Comparison of ENCODE assay signal across 16 cellular contexts in genomic region chr20:53713328-53714056, GRCh38.
"Had no signal": no experiment of that assay in that cellular context is flagged by ENCODE, and none has a peak within 500 bp of the region (broad histone marks: within the 10 kb centered on the region; RNA-seq: fewer than 3 reads in every experiment).

No MANE protein-coding gene starts in this region.

- ATAC-seq: left cardiac atrium; naive thymus-derived CD4-positive, alpha-beta T cell had no signal

- H3K4me3 ChIP-seq: coronary artery, hepatocyte, lung, sigmoid colon, stomach, uterus had no signal

- H3K9me3 Mint-ChIP-seq: activated CD4-positive, alpha-beta T cell treated with anti-CD3 and anti-CD28 coated beads, Interleukin-2, amount 10 ng/mL, durations not matched to agents 24 days and 14 days; immature natural killer cell; T-helper 1 cell treated with Interleukin-12 subunit alpha and Interleukin-12 subunit beta and Interleukin-4 antibody, amounts not matched to agents 30 μg/mL and 1 μg/mL, for 36 hours had no signal

- H2AFZ ChIP-seq: hepatocyte had no signal

- H3K4me1 ChIP-seq: uterus had no signal

- H3K79me2 ChIP-seq: hepatocyte had no signal

- H3K27me3 ChIP-seq: hepatocyte, sigmoid colon, stomach, uterus had no signal

- H3K9me3 ChIP-seq: sigmoid colon, stomach, uterus had no signal

- H3K4me3 Mint-ChIP-seq: activated CD4-positive, alpha-beta T cell treated with anti-CD3 and anti-CD28 coated beads, Interleukin-2, amount 10 ng/mL, durations not matched to agents 24 days and 14 days; immature natural killer cell; naive thymus-derived CD4-positive, alpha-beta T cell; T-helper 1 cell treated with Interleukin-12 subunit alpha and Interleukin-12 subunit beta and Interleukin-4 antibody, amounts not matched to agents 30 μg/mL and 1 μg/mL, for 36 hours had no signal

- H3K36me3 ChIP-seq: sigmoid colon, stomach, uterus had no signal

- H3K36me3 Mint-ChIP-seq: immature natural killer cell had no signal

- H3K27ac ChIP-seq: coronary artery, hepatocyte, sigmoid colon, stomach, uterus had no signal

- H3K27me3 Mint-ChIP-seq: activated CD4-positive, alpha-beta T cell treated with anti-CD3 and anti-CD28 coated beads, Interleukin-2, amount 10 ng/mL, durations not matched to agents 24 days and 14 days; naive thymus-derived CD4-positive, alpha-beta T cell had no signal

- H3K4me2 ChIP-seq: hepatocyte had no signal

- DNase-seq: activated CD4-positive, alpha-beta T cell treated with anti-CD3 and anti-CD28 coated beads, Interleukin-2, amount 10 ng/mL, durations not matched to agents 24 days and 14 days; activated naive CD4-positive, alpha-beta T cell treated with Interleukin-2 at 50 U/mL for 16 hours; caudate nucleus; effector memory CD4-positive, alpha-beta T cell; immature natural killer cell; left cardiac atrium; naive thymus-derived CD4-positive, alpha-beta T cell; occipital lobe; sigmoid colon; stimulated activated CD4-positive, alpha-beta T cell treated with anti-CD3 and anti-CD28 coated beads, Interleukin-2, amount 100 ng/mL, for 48 hours; stomach; uterus had no signal

- H3K27ac Mint-ChIP-seq: activated CD4-positive, alpha-beta T cell treated with anti-CD3 and anti-CD28 coated beads, Interleukin-2, amount 10 ng/mL, durations not matched to agents 24 days and 14 days; immature natural killer cell; T-helper 1 cell treated with Interleukin-12 subunit alpha and Interleukin-12 subunit beta and Interleukin-4 antibody, amounts not matched to agents 30 μg/mL and 1 μg/mL, for 36 hours had no signal
